19 cellular contexts compared by ENCODE assay signal in genomic region chr1:11434506-11434905, GRCh38.
DNase-seq lines count a peak whose midpoint lies in the region; ATAC-seq and TF ChIP-seq lines count a peak whose summit lies in the region.
"Had no signal": no experiment of that assay in that cellular context is flagged by ENCODE, and none has a peak within 500 bp of the region (broad histone marks: within the 10 kb centered on the region; RNA-seq: fewer than 3 reads in every experiment).

No MANE protein-coding gene starts in this region.

- DNase-seq in NAMALWA (ENCODE audit: low spot score), result peak; percentile 82
- DNase-seq in NCI-H345 (lab: John Stamatoyannopoulos, UW), result peak; percentile 90
- peak; percentile 30 for DNase-seq in WERI-Rb-1
- no peak for DNase-seq in DMS79 treated with DMSO at 0.1 percent for 48 hours (lab: John Stamatoyannopoulos, UW)
- no peak for DNase-seq in NCI-H446 treated with DMSO at 0.1 percent for 48 hours (lab: John Stamatoyannopoulos, UW)
- DNase-seq: activated CD8-positive, alpha-beta memory T cell treated with anti-CD3 and anti-CD28 coated beads for 24 hours; activated T-cell treated with anti-CD3 and anti-CD28 coated beads, Interleukin-2, amount 50 U/mL, for 24 hours; amniotic stem cell; colonic mucosa; DMS53; MV-4-11; NCI-H446 had no signal

- no peaks in the 10 kb centered on the region for H3K36me3 ChIP-seq in BLaER1 treated with 17β-estradiol and CSF1 and Interleukin-3, amounts not matched to agents 10 nM and 100 nM
- no peaks in the 10 kb centered on the region for H3K36me3 ChIP-seq in WERI-Rb-1
- H3K36me3 ChIP-seq: colonic mucosa, vagina had no signal

- no peak for TF ChIP-seq CTCF in WERI-Rb-1 (IDR thresholded peaks at IDR 0.05; ENCODE audit: low read depth, low read length)

- H3K9me3 ChIP-seq in BLaER1 treated with 17β-estradiol and CSF1 and Interleukin-3, amounts not matched to agents 10 nM and 100 nM (replicated peaks in 1 of 11), result no peaks in the 10 kb centered on the region
- no peaks in the 10 kb centered on the region for H3K9me3 ChIP-seq in WERI-Rb-1 (ENCODE audit: severe bottlenecking)
- H3K9me3 ChIP-seq: colonic mucosa, vagina had no signal

- H3K4me2 ChIP-seq in BLaER1 treated with 17β-estradiol and CSF1 and Interleukin-3, amounts not matched to agents 10 nM and 100 nM, result peak overlapping the region in 8 of 11 experiments; percentile 21 to 64 (median 53); a peak in 16 of 22 replicates

- peaks cover 5 to 24% (median 17%) of the 10 kb centered on the region in 10 experiments; a peak in 18 of 20 replicates for H3K4me1 ChIP-seq in BLaER1 treated with 17β-estradiol and CSF1 and Interleukin-3, amounts not matched to agents 10 nM and 100 nM
- H3K4me1 ChIP-seq: colonic mucosa, vagina had no signal

- H3K9ac ChIP-seq in BLaER1 treated with 17β-estradiol and CSF1 and Interleukin-3, amounts not matched to agents 10 nM and 100 nM, result peak overlapping the region in 1 of 11 experiments; percentile 30; a peak in 2 of 22 replicates

- ATAC-seq in HG03175 (IDR thresholded peaks at IDR 0.05; ENCODE audit: unreplicated experiment) (no peak), GM21515 (IDR thresholded peaks at IDR 0.05; ENCODE audit: unreplicated experiment) (no peak)
- ATAC-seq: activated CD4-positive, CD25-positive, alpha-beta regulatory T cell treated with anti-CD3 and anti-CD28 coated beads, Interleukin-2, amount 50 U/mL, for 24 hours; stimulated activated effector memory CD8-positive, alpha-beta T cell treated with anti-CD3 and anti-CD28 coated beads, Interleukin-12 subunit alpha, Interleukin-12 subunit beta, amount 100 ng/mL, for 72 hours had no signal

- H3K27ac ChIP-seq in BLaER1 treated with 17β-estradiol and CSF1 and Interleukin-3, amounts not matched to agents 10 nM and 100 nM, result no peak overlapping the region
- H3K27ac ChIP-seq in WERI-Rb-1, result no peak overlapping the region; the same call in 1 of the 2 replicates
- H3K27ac ChIP-seq: C4-2B, colonic mucosa, vagina had no signal

- H3K27me3 ChIP-seq in BLaER1 treated with 17β-estradiol and CSF1 and Interleukin-3, amounts not matched to agents 10 nM and 100 nM, result no peaks in the 10 kb centered on the region
- no peaks in the 10 kb centered on the region for H3K27me3 ChIP-seq in WERI-Rb-1 (ENCODE audit: insufficient read depth, low read depth, severe bottlenecking)
- H3K27me3 ChIP-seq: colonic mucosa, vagina had no signal

- peaks cover 0 to 14% (median 0%) of the 10 kb centered on the region in 11 experiments; a peak in 1 of 22 replicates for H4K20me1 ChIP-seq in BLaER1 treated with 17β-estradiol and CSF1 and Interleukin-3, amounts not matched to agents 10 nM and 100 nM

- H3K4me3 ChIP-seq in BLaER1 treated with 17β-estradiol and CSF1 and Interleukin-3, amounts not matched to agents 10 nM and 100 nM, result no peak overlapping the region
- no peak overlapping the region for H3K4me3 ChIP-seq in WERI-Rb-1 (ENCODE audit: low read depth, low read length)
- H3K4me3 ChIP-seq: colonic mucosa, vagina had no signal

Comparison
In these comparisons a context has a peak if more than half of its experiments do, and no peak if none do; other contexts are left out.
1. DNase-seq: peak in NAMALWA (single experiment), NCI-H345 (single experiment) and WERI-Rb-1 (single experiment); none in DMS79 treated with DMSO at 0.1 percent for 48 hours (single experiment) and NCI-H446 treated with DMSO at 0.1 percent for 48 hours (single experiment).